ENCODE assay signal across 8 cellular contexts in the genomic region with DNA sequence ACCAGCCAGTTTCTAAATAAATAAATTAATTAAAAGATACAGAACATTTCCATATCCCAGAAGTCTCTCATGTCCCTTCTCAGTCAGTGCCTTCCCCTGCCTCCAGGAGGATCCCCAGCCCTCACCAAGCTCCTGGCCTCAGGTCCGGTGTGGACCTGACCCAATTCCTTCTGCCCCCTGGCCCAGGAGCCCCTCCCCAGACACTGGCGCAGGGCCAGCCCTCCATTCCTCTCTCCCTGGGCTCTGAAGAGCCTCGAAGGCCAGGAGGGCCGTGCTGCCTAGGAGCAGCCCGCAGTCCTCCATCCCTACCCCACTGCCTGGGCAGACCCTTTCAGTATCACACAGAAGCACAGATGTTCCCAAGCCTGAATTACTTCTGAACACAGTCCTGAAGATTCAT.
"Had no signal": no experiment of that assay in that cellular context is flagged by ENCODE, and none has a peak within 500 bp of the region (broad histone marks: within the 10 kb centered on the region; RNA-seq: fewer than 3 reads in every experiment).

No MANE protein-coding gene starts in this region.

- ATAC-seq: GM12878 had no signal

- FAIRE-seq: G401.6, GM12878, GM12891, GM12892, GM18507, GM19239 had no signal

- DNase-seq: GDM1, GF-D8 had no signal

- H3K4me3 ChIP-seq: GM12878 had no signal
